Comparison of ENCODE assay signal across 10 cellular contexts in the genomic region with DNA sequence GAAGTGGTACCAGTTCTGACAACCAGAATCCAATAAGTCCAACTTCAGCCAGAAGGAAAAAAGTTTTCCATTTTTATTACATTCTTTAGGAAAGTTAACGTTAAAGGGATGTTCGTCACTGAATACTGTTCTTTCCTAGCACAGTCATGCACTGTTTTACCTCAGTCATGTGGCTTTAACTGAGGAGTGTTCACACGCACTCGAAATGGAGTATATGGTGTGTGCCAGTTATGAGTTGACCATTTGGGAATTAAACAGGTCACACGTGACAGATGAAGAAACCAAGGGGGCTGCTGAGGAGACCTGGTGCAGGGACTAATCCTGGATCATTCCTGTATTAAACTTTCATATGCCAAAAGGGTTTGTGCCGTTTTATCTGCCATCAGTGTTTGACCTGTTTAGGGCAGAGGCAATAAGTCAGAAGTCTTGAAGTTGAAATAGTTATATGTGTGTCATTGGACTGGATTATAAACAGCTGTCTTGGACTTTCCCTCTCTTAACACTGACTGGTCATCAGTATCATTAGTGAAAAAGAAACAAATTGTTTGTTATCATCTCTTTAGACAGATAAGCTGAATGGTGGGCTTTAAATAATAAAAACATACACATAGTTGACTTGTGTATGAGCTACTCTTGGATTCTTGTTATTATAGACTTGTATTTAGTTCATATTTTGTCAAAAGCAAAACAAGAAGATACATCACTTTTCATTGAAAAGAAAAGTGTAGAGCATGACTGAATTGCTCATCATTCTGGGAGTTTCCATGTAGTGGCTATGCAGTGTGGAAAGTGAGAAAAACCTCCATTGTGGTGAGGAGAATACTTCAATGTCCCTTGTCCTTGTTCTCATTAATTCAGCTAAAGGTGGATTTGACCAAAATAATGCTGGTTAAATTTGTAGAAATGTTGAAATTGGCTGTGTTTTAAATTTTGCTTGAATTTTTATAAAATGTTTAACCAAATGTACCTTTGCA.
DNase-seq lines count a peak whose midpoint lies in the region; ATAC-seq lines count a peak whose summit lies in the region.
"Had no signal": no experiment of that assay in that cellular context is flagged by ENCODE, and none has a peak within 500 bp of the region (broad histone marks: within the 10 kb centered on the region; RNA-seq: fewer than 3 reads in every experiment).

No MANE protein-coding gene starts in this region.

- H3K27ac Mint-ChIP-seq in activated naive CD4-positive, alpha-beta T cell treated with anti-CD3 and anti-CD28 coated beads for 36 hours: no peak overlapping the region

- no peaks in the 10 kb centered on the region for H3K9me3 Mint-ChIP-seq in activated naive CD4-positive, alpha-beta T cell treated with anti-CD3 and anti-CD28 coated beads for 36 hours

- intact Hi-C loops in activated naive CD4-positive, alpha-beta T cell treated with anti-CD3 and anti-CD28 coated beads for 36 hours (cut with micrococcal nuclease): loop anchor here (1.0 to 5.0 kb wide), 3 partner anchors 63 to 762 kb away; no protein-coding TSS in a partner anchor
- intact Hi-C loops in head of caudate nucleus (cut with DNase I): no loop called here

- no peak for DNase-seq in globus pallidus (ENCODE audit: low spot score)
- no peak for DNase-seq in activated naive CD4-positive, alpha-beta T cell treated with anti-CD3 and anti-CD28 coated beads for 36 hours
- no peak for DNase-seq in head of caudate nucleus
- no peak for DNase-seq in NCI-H128 (lab: John Stamatoyannopoulos, UW; ENCODE audit: unreplicated experiment)
- DNase-seq: effector CD4-positive, alpha-beta T cell; uterus had no signal

- ATAC-seq in GM18498 (IDR thresholded peaks at IDR 0.05; ENCODE audit: unreplicated experiment) (peak; percentile 62), GM19324 (IDR thresholded peaks at IDR 0.05; ENCODE audit: low FRiP score, unreplicated experiment) (peak; percentile 44), HG02798 (IDR thresholded peaks at IDR 0.05; ENCODE audit: poor library complexity, unreplicated experiment) (peak; percentile 66), HG03521 (IDR thresholded peaks at IDR 0.05; ENCODE audit: unreplicated experiment) (peak; percentile 67)

- peaks cover 22% of the 10 kb centered on the region for H3K36me3 Mint-ChIP-seq in activated naive CD4-positive, alpha-beta T cell treated with anti-CD3 and anti-CD28 coated beads for 36 hours (ENCODE audit: low read depth)

- CTCF ChIA-PET in activated naive CD4-positive, alpha-beta T cell treated with anti-CD3 and anti-CD28 coated beads for 36 hours (lab: Charles Lee): no interaction called here

- peaks cover 13% of the 10 kb centered on the region for H3K4me1 Mint-ChIP-seq in activated naive CD4-positive, alpha-beta T cell treated with anti-CD3 and anti-CD28 coated beads for 36 hours (ENCODE audit: low read depth)

- H3K27me3 Mint-ChIP-seq in activated naive CD4-positive, alpha-beta T cell treated with anti-CD3 and anti-CD28 coated beads for 36 hours (ENCODE audit: low read depth): no peaks in the 10 kb centered on the region

- no peak overlapping the region for H3K4me3 Mint-ChIP-seq in activated naive CD4-positive, alpha-beta T cell treated with anti-CD3 and anti-CD28 coated beads for 36 hours
